6 cellular contexts compared by ENCODE assay signal in the genomic region with DNA sequence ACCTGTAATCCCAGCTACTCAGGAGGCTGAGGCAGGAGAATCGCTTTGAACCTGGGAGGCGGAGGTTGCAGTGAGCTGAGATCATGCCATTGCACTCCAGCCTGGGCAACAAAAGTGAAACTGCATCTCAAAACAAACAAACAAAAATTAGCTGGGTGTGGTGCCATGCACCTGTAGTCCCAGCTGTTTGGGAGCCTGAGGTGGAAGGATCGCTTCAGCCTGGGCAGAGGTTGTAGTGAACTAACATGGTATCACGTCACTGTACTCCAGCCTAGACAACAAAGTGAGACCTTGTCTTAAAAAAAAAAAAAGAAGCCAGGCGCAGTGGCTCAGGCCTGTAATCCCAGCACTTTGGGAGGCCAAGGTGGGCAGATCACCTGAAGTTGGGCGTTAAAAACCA. TPM values are rescaled to one million over a fixed set of nuclear protein-coding genes. Genes with fewer than 3 reads are reported as not detected.
"Had no signal": no experiment of that assay in that cellular context is flagged by ENCODE, and none has a peak within 500 bp of the region (broad histone marks: within the 10 kb centered on the region; RNA-seq: fewer than 3 reads in every experiment).

No MANE protein-coding gene starts in this region.

RNA-seq across cellular contexts. Expression of a gene that starts 21.7 kb away (rescaled TPM):
- total RNA-seq: mononuclear cell, vagina had no signal

RNA-seq across cellular contexts. Expression of a gene that starts 37.0 kb away (rescaled TPM):
- total RNA-seq: left ventricle myocardium inferior, progenitor cell of endocrine pancreas, skeletal muscle tissue had no signal
- polyA plus RNA-seq: neural cell had no signal
